Comparison of ENCODE assay signal across 8 cellular contexts in genomic region chr3:171257251-171258179, GRCh38.
DNase-seq lines count a peak whose midpoint lies in the region; ATAC-seq and TF ChIP-seq lines count a peak whose summit lies in the region.

No MANE protein-coding gene starts in this region.

- intact Hi-C loops in left lung (cut with DNase I) (no loop called here), lower lobe of right lung (cut with DNase I) (no loop called here)

- H3K27me3 ChIP-seq in left lung (no peaks in the 10 kb centered on the region), lower lobe of right lung (ENCODE audit: low read depth) (no peaks in the 10 kb centered on the region)

- no peaks in the 10 kb centered on the region for H3K36me3 Mint-ChIP-seq in immature natural killer cell

- H3K4me1 Mint-ChIP-seq in immature natural killer cell = peaks cover 73 to 96% of the 10 kb centered on the region in 2 donors

- H3K27me3 Mint-ChIP-seq in immature natural killer cell (ENCODE audit: low read depth in 3 of 3) = no peaks in the 10 kb centered on the region

- H3K9me3 Mint-ChIP-seq in immature natural killer cell = no peaks in the 10 kb centered on the region

- H3K4me3 ChIP-seq in GM12865 (ENCODE audit: low read depth, low read length) = peak overlapping the region; percentile 38
- no peak overlapping the region for H3K4me3 ChIP-seq in left lung
- H3K4me3 ChIP-seq in lower lobe of right lung = no peak overlapping the region

- H3K4me3 Mint-ChIP-seq in immature natural killer cell = peak overlapping the region in 4 of 5 donors; percentile 30 to 52 (median 40)

- no peaks in the 10 kb centered on the region for H3K36me3 ChIP-seq in left lung
- H3K36me3 ChIP-seq in lower lobe of right lung = no peaks in the 10 kb centered on the region

- DNase-seq in GM12865 (ENCODE audit: low read depth) (peak; percentile 92), M059J (ENCODE audit: low read depth) (peak; percentile 94), immature natural killer cell (no peak), left lung (no peak), KG1 (lab: John Stamatoyannopoulos, UW) (no peak), NCI-H345 (lab: John Stamatoyannopoulos, UW) (no peak), lower lobe of right lung (no peak)

- H3K27ac Mint-ChIP-seq in immature natural killer cell = peak overlapping the region; percentile 53 to 94 (median 71)

- H3K27ac ChIP-seq in left lung (no peak overlapping the region), lower lobe of right lung (no peak overlapping the region)

- TF ChIP-seq CTCF in GM12865 (IDR thresholded peaks at IDR 0.05; ENCODE audit: insufficient read depth, low read depth, low read length, missing control alignments) (no peak), left lung (IDR thresholded peaks at IDR 0.05) (no peak), lower lobe of right lung (IDR thresholded peaks at IDR 0.05) (no peak)

- no peaks in the 10 kb centered on the region for H3K9me3 ChIP-seq in left lung
- H3K9me3 ChIP-seq in lower lobe of right lung = no peaks in the 10 kb centered on the region

- ATAC-seq in GM21723 (IDR thresholded peaks at IDR 0.05; ENCODE audit: unreplicated experiment) = peak; percentile 68
- no peak for ATAC-seq in left lung
- no peak for ATAC-seq in lower lobe of right lung

- peaks cover 0 to 5% of the 10 kb centered on the region in 2 donors for H3K4me1 ChIP-seq in left lung
- peaks cover 12% of the 10 kb centered on the region for H3K4me1 ChIP-seq in lower lobe of right lung

Comparison
In these comparisons a context has a peak if more than half of its experiments do, and no peak if none do; other contexts are left out.
1. DNase-seq: peak in GM12865 (single experiment) and M059J (single experiment); none in immature natural killer cell (0 of 3), left lung (0 of 2), KG1 (single experiment), NCI-H345 (single experiment) and lower lobe of right lung (single experiment).